ENCODE assay signal across 8 cellular contexts in the genomic region with DNA sequence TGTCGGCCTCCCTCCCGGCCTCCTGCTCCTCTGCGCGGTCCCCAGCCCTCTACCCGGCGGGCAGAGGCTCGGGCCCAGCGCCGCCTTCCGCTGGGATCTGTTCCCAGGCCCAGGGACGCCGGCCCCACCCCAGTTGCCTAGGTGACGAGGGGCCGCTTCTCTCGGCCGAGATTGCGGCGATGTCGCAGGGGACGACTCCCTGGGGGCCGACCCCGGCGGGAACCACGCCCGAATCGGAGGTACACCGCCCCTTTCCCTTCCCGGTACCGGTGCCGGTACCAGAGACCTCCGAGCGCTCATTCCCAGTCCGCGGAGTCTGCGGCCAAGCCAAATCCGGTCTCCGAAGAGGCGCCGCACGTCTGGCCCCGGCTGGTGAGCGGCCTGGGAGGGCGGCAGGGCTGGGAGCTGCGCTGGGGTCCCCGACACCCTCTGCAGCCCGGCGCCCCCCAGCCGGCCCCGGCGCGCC. TPM values are rescaled to one million over a fixed set of nuclear protein-coding genes. Genes with fewer than 3 reads are reported as not detected.
DNase-seq lines count a peak whose midpoint lies in the region; ATAC-seq and TF ChIP-seq lines count a peak whose summit lies in the region.

TSS of gene CABCOCO1 (plus strand) at position 136 of the 466 bp plus-strand sequence. CDS start at position 180, 44 bp downstream.

- H3K4me3 ChIP-seq in SK-N-SH (ENCODE audit: low read depth in 2 of 2, low read length in 1 of 2) (peak within 1 kb of the TSS; percentile 56 to 61; a peak in 3 of 4 replicates), gastroesophageal sphincter (peak within 1 kb of the TSS; percentile 62 to 70)

- H3K14ac ChIP-seq in H9 (ENCODE audit: insufficient read depth, low read length), result no peak within 1 kb of the TSS

- H2BK120ac ChIP-seq in H9 (ENCODE audit: low read depth, low read length, poor library complexity, severe bottlenecking), result no peak within 1 kb of the TSS

- H2BK12ac ChIP-seq in H9 (ENCODE audit: insufficient read length, low read depth, low read length), result no peak within 1 kb of the TSS

- H3K9me2 ChIP-seq in SK-N-SH, result no peaks in the 10 kb centered on the region

- DNase-seq in H9 (peak; percentile 84), SK-N-SH (peak; percentile 87), cortex of kidney (lab: John Stamatoyannopoulos, UW) (no peak)
- DNase-seq in stimulated activated CD4-positive, alpha-beta T cell treated with anti-CD3 and anti-CD28 coated beads, Interleukin-4, amount 100 ng/mL, for 4 hours, result no peak

- no peaks in the 10 kb centered on the region for H3K79me1 ChIP-seq in H9 (ENCODE audit: insufficient read depth, low read depth, low read length, poor library complexity, severe bottlenecking)

- no peak within 1 kb of the TSS for H4K8ac ChIP-seq in H9 (replicated peaks; ENCODE audit: insufficient read length, low read depth, low read length)

- no peak within 1 kb of the TSS for H4K5ac ChIP-seq in H9 (ENCODE audit: insufficient read length, low read depth, low read length)

- H3T11ph ChIP-seq in H9 (ENCODE audit: low read length), result no peak within 1 kb of the TSS

- H3K4me2 ChIP-seq in H9 (ENCODE audit: insufficient read depth, insufficient read length, low read length) (peak within 1 kb of the TSS; percentile 11), SK-N-SH (peak within 1 kb of the TSS; percentile 52)

- H3K4me1 ChIP-seq in H9 (ENCODE audit: insufficient read depth, low read length) (no peaks in the 10 kb centered on the region), SK-N-SH (ENCODE audit: control insufficient read depth in 1 of 2, insufficient read depth in 2 of 2, low read depth in 1 of 2, low read length in 1 of 2) (no peaks in the 10 kb centered on the region; a peak in 1 of 4 replicates), gastroesophageal sphincter (peaks cover 0 to 16% (median 0%) of the 10 kb centered on the region in 3 donors)

- ATAC-seq in gastroesophageal sphincter (peak; percentile 92), GM21528 (IDR thresholded peaks at IDR 0.05; ENCODE audit: low FRiP score, unreplicated experiment) (no peak), GM21529 (IDR thresholded peaks at IDR 0.05; ENCODE audit: unreplicated experiment) (no peak)

- TF ChIP-seq POLR2A in gastroesophageal sphincter (IDR thresholded peaks at IDR 0.05), result no peak

- peak within 1 kb of the TSS; percentile 54 to 74 for H3K4me3 Mint-ChIP-seq in H9
- peak within 1 kb of the TSS; percentile 79 to 84 (median 84) for H3K4me3 Mint-ChIP-seq in nephron

- H2AK5ac ChIP-seq in H9 (ENCODE audit: insufficient read length, low read length), result no peak within 1 kb of the TSS

- POLR2A ChIA-PET in SK-N-SH (lab: Yijun Ruan, JAX), result no interaction called here

- H2AFZ ChIP-seq in H9 (ENCODE audit: low read length) (no peak within 1 kb of the TSS), SK-N-SH (ENCODE audit: low read depth) (peak within 1 kb of the TSS; percentile 63; the same call in 1 of the 2 replicates)

- H3K79me2 ChIP-seq in H9 (ENCODE audit: insufficient read depth, low read length) (no peaks in the 10 kb centered on the region), SK-N-SH (ENCODE audit: insufficient read depth) (no peaks in the 10 kb centered on the region)

- H2BK15ac ChIP-seq in H9 (ENCODE audit: low read depth, low read length), result no peak within 1 kb of the TSS

- H3K9me3 Mint-ChIP-seq in H9, result no peaks in the 10 kb centered on the region
- no peaks in the 10 kb centered on the region for H3K9me3 Mint-ChIP-seq in nephron

- H3K36me3 ChIP-seq in SK-N-SH (replicated peaks in 1 of 2; ENCODE audit: control insufficient read depth in 1 of 2, insufficient read depth in 2 of 2, low read length in 1 of 2) (no peaks in the 10 kb centered on the region), gastroesophageal sphincter (no peaks in the 10 kb centered on the region)

- no peak within 1 kb of the TSS for H3K4ac ChIP-seq in H9 (ENCODE audit: low read depth, low read length)

- H3K23me2 ChIP-seq in H9 (ENCODE audit: insufficient read length, low read depth, low read length, poor library complexity, severe bottlenecking), result peaks cover 5% of the 10 kb centered on the region

- no peak within 1 kb of the TSS for H3K56ac ChIP-seq in H9 (ENCODE audit: insufficient read length, low read depth, low read length)

- no peak within 1 kb of the TSS for H3K27ac ChIP-seq in H9 (ENCODE audit: insufficient read length, low read depth, low read length)
- H3K27ac ChIP-seq in SK-N-SH (ENCODE audit: low read depth in 2 of 2, low read length in 1 of 2), result peak within 1 kb of the TSS; percentile 39 to 71
- H3K27ac ChIP-seq in gastroesophageal sphincter, result peak within 1 kb of the TSS; percentile 30 to 85 (median 80)

- CTCF ChIA-PET in SK-N-SH (lab: Yijun Ruan, JAX), result interaction anchor here (1.4 kb wide), 1 partner anchor 70 kb away, joined by 3 read pairs; no protein-coding TSS in a partner anchor

- H3K27ac Mint-ChIP-seq in H9, result no peak within 1 kb of the TSS
- peak within 1 kb of the TSS; percentile 24 to 48 (median 45) for H3K27ac Mint-ChIP-seq in nephron

- H3K27me3 ChIP-seq in H9 (ENCODE audit: insufficient read depth, low read length), result no peaks in the 10 kb centered on the region
- no peaks in the 10 kb centered on the region for H3K27me3 ChIP-seq in SK-N-SH (ENCODE audit: insufficient read depth)
- H3K27me3 ChIP-seq in gastroesophageal sphincter, result no peaks in the 10 kb centered on the region

- H3K36me3 Mint-ChIP-seq in H9 (ENCODE audit: insufficient read depth in 1 of 3, low read depth in 3 of 3) (no peaks in the 10 kb centered on the region), nephron (ENCODE audit: low read depth) (no peaks in the 10 kb centered on the region)

- H3F3A ChIP-seq in SK-N-SH (replicated peaks; ENCODE audit: insufficient read depth), result peaks cover 13% of the 10 kb centered on the region

- TF ChIP-seq RAD21 in SK-N-SH (IDR thresholded peaks at IDR 0.05; ENCODE audit: low read length), result peak; percentile 30; the same call in 1 of the 2 replicates

- H2BK5ac ChIP-seq in H9 (ENCODE audit: insufficient read length, low read length), result no peak within 1 kb of the TSS

- H3K9me3 ChIP-seq in H9 (ENCODE audit: control insufficient read depth, low read depth, low read length) (no peaks in the 10 kb centered on the region), SK-N-SH (no peaks in the 10 kb centered on the region), gastroesophageal sphincter (no peaks in the 10 kb centered on the region)

- TF ChIP-seq CTCF in H9 (conservative IDR thresholded peaks at IDR 0.05), result peak; percentile 26; the same call in 1 of the 3 replicates
- peak; percentile 14; the same call in 1 of the 2 replicates for TF ChIP-seq CTCF in SK-N-SH (IDR thresholded peaks at IDR 0.05)
- peak in 1 of 4 experiments; percentile 39 for TF ChIP-seq CTCF in gastroesophageal sphincter (IDR thresholded peaks at IDR 0.05)
- peak in 1 of 3 experiments; percentile 25 for TF ChIP-seq CTCF in nephron (IDR thresholded peaks at IDR 0.05; ENCODE audit: unreplicated experiment in 3 of 3)

- H3K23ac ChIP-seq in H9 (ENCODE audit: insufficient read length, low read depth, low read length), result no peak within 1 kb of the TSS

- no peak within 1 kb of the TSS for H2BK20ac ChIP-seq in H9 (ENCODE audit: low read depth, low read length, poor library complexity, severe bottlenecking)

- no CpG with 5 or more reads among the region's 51 CpGs for WGBS in H9 (ENCODE audit: extremely low coverage, insufficient read length, low lambda C conversion rate)
- WGBS in SK-N-SH (ENCODE audit: low lambda C conversion rate), result 52% methylated on average over 18 of the region's 51 CpGs
- 0% methylated on average over 5 of the region's 51 CpGs; no CpG with 5 or more reads in 1 of the 2 donors for WGBS in gastroesophageal sphincter (ENCODE audit: low coverage in 1 of 2), 2 donors

- no peak within 1 kb of the TSS for H4K91ac ChIP-seq in H9 (ENCODE audit: insufficient read length, low read depth, low read length)

- TF ChIP-seq EP300 in SK-N-SH (IDR thresholded peaks at IDR 0.05; ENCODE audit: borderline replicate concordance in 1 of 2, low read depth in 1 of 2, low read length in 1 of 2), result no peak
- no peak for TF ChIP-seq EP300 in gastroesophageal sphincter (IDR thresholded peaks at IDR 0.05)

- H3K27me3 Mint-ChIP-seq in H9 (ENCODE audit: low read depth) (peaks cover 8% of the 10 kb centered on the region), nephron (ENCODE audit: low read depth) (no peaks in the 10 kb centered on the region)

- H3K18ac ChIP-seq in H9 (ENCODE audit: insufficient read length, low read depth, low read length), result no peak within 1 kb of the TSS

- H3K9ac ChIP-seq in H9 (ENCODE audit: extremely low read depth, insufficient read length, low read length) (no peak within 1 kb of the TSS), SK-N-SH (peak within 1 kb of the TSS; percentile 58; the same call in 1 of the 2 replicates)

- H4K20me1 ChIP-seq in H9 (ENCODE audit: control insufficient read depth, insufficient read depth, insufficient read length), result no peaks in the 10 kb centered on the region
- no peaks in the 10 kb centered on the region for H4K20me1 ChIP-seq in SK-N-SH (ENCODE audit: insufficient read depth)

- peaks cover 5% of the 10 kb centered on the region in 2 experiments; a peak in 2 of 4 replicates for H3K4me1 Mint-ChIP-seq in H9
- no peaks in the 10 kb centered on the region for H3K4me1 Mint-ChIP-seq in nephron

TF ChIP-seq in SK-N-SH, 30 proteins besides CTCF, POLR2A, EP300 and RAD21 (continues in another document):
- TF ChIP-seq, protein P1, sequence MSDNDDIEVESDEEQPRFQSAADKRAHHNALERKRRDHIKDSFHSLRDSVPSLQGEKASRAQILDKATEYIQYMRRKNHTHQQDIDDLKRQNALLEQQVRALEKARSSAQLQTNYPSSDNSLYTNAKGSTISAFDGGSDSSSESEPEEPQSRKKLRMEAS (IDR thresholded peaks at IDR 0.05; ENCODE audit: low read depth), result no peak
- TF ChIP-seq GATA2 (CRISPR knock-in tag; IDR thresholded peaks at IDR 0.05) (peak; percentile 29; the same call in 1 of the 2 replicates), USF1 (IDR thresholded peaks at IDR 0.05; ENCODE audit: borderline replicate concordance, low read depth) (no peak)

RNA-seq across cellular contexts. Expression of gene CABCOCO1, which starts in this region (rescaled TPM):
- not detected in 2 replicates for total RNA-seq in H9 (2021)
- polyA plus RNA-seq in SK-N-SH (2012; rRNA removed), result 0.71 and 0.94 TPM in 2 replicates
- polyA plus RNA-seq in SK-N-SH (2012; cell fraction: cytosol; rRNA removed), result 1.6 and 2.2 TPM in 2 replicates
- 0.11 and 0.44 TPM in 2 replicates for polyA plus RNA-seq in SK-N-SH (2012; cell fraction: nucleus; rRNA removed)
- 1 to 10 TPM in 3 of 4 donors, under 1 TPM in 1; 0.94 to 1.6 (median 1.3) TPM for total RNA-seq in gastroesophageal sphincter

Comparison
In these comparisons a context has a peak if more than half of its experiments do, and no peak if none do; other contexts are left out.
1. Peak in DNase-seq and H3K4me2 ChIP-seq in H9; RNA of the gene not detected or under 1 TPM.
2. H3K27ac Mint-ChIP-seq: peak in nephron (3 of 3); none in H9 (0 of 3).